Comparison of ENCODE assay signal across 26 cellular contexts in the genomic region with DNA sequence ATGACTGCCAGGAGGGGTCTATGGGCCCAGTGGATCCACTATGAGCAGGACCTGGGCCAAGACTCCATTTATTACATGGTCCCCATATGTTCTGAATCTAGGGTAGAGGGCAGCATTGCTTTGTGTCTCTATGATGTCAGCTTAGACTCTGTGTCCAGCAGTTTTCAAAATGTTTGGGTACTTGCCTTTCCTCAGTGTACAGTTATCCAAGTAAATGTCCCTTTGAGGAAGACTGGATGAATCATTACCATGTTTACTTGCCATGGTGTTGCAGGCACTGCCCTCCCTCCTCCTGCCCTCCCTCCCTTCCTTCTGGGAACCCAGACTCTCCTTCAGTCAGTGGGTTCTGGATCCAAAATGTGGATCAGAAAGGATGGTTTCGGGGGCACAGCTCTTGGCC.
DNase-seq lines count a peak whose midpoint lies in the region; ATAC-seq and TF ChIP-seq lines count a peak whose summit lies in the region.
"Had no signal": no experiment of that assay in that cellular context is flagged by ENCODE, and none has a peak within 500 bp of the region (broad histone marks: within the 10 kb centered on the region; RNA-seq: fewer than 3 reads in every experiment).

No MANE protein-coding gene starts in this region.

- H3K4me1 ChIP-seq in PC-3 (ENCODE audit: insufficient read depth, low read length) (no peaks in the 10 kb centered on the region), aorta (ENCODE audit: control insufficient read depth in 1 of 2, insufficient read depth in 2 of 2, low read length in 2 of 2) (no peaks in the 10 kb centered on the region)
- H3K4me1 ChIP-seq: Caco-2, SJCRH30 had no signal

- H3K27ac ChIP-seq in PC-3 (ENCODE audit: low read length) = no peak overlapping the region
- no peak overlapping the region for H3K27ac ChIP-seq in aorta (ENCODE audit: low read depth in 1 of 2, low read length in 2 of 2)
- H3K27ac ChIP-seq: C4-2B, HL-60, KMS-11, SJCRH30 had no signal

- TF ChIP-seq CTCF in PC-3 (conservative IDR thresholded peaks at IDR 0.05; ENCODE audit: low read depth, low read length) (no peak), progenitor cell of endocrine pancreas (IDR thresholded peaks at IDR 0.05; ENCODE audit: unreplicated experiment) (no peak)

- ATAC-seq in PC-3 (peak; percentile 43), aorta (ENCODE audit: low FRiP score) (peak; percentile 12), left colon (no peak), HG02642 (IDR thresholded peaks at IDR 0.05; ENCODE audit: poor library complexity, unreplicated experiment) (no peak)
- ATAC-seq: CD8-positive, alpha-beta T cell; Right ventricle myocardium inferior; SK-N-SH treated with all-trans-retinoic acid at 6 μM for 48 hours had no signal

- BruUV-seq in PC-3 (replicated peaks; lab: Mats Ljungman, UMichigan) = no TSS peak

- H3F3A ChIP-seq in PC-3 (ENCODE audit: low read length, unreplicated experiment) = no peaks in the 10 kb centered on the region

- intact Hi-C loops in PC-3 (cut with micrococcal nuclease) (no loop called here), aorta (cut with DNase I) (no loop called here), left colon (cut with DNase I, micrococcal nuclease) (no loop called here)

- no peak overlapping the region for H3K4me2 ChIP-seq in PC-3 (ENCODE audit: low read length)
- H3K4me2 ChIP-seq: KMS-11 had no signal

- H3K36me3 ChIP-seq in PC-3 (ENCODE audit: low read depth, low read length) (no peaks in the 10 kb centered on the region), aorta (ENCODE audit: control insufficient read depth in 1 of 2, insufficient read depth in 2 of 2, low read length in 1 of 2) (no peaks in the 10 kb centered on the region)
- H3K36me3 ChIP-seq: SJCRH30 had no signal

- H3K9ac ChIP-seq in PC-3 (ENCODE audit: low read length) = no peak overlapping the region
- H3K9ac ChIP-seq: KMS-11 had no signal

- H3K4me1 Mint-ChIP-seq in progenitor cell of endocrine pancreas (ENCODE audit: low read depth) = no peaks in the 10 kb centered on the region
- H3K4me1 Mint-ChIP-seq: B cell had no signal

- H2AFZ ChIP-seq in PC-3 (ENCODE audit: low read length) = no peak overlapping the region

- no peaks in the 10 kb centered on the region for H4K20me1 ChIP-seq in PC-3 (ENCODE audit: low read length)

- no peaks in the 10 kb centered on the region for H3K9me2 ChIP-seq in PC-3 (replicated peaks; ENCODE audit: low read length)

- 97% methylated on average over 1 of the region's 1 CpG; no CpG with 5 or more reads in 1 of the 2 donors for WGBS in aorta, 2 donors

- H3K27me3 Mint-ChIP-seq in progenitor cell of endocrine pancreas = no peaks in the 10 kb centered on the region

- H3K9me3 ChIP-seq in PC-3 (ENCODE audit: low read length) = no peaks in the 10 kb centered on the region
- H3K9me3 ChIP-seq in aorta (ENCODE audit: control insufficient read depth, low read length) = no peaks in the 10 kb centered on the region
- H3K9me3 ChIP-seq: Caco-2, SJCRH30 had no signal

- DNase-seq in AG20443 (ENCODE audit: low spot score) = peak; percentile 26
- DNase-seq in PC-3 = no peak
- peak; percentile 12 for DNase-seq in myocyte (ENCODE audit: low read depth)
- no peak for DNase-seq in aorta
- no peak for DNase-seq in progenitor cell of endocrine pancreas (ENCODE audit: low spot score, unreplicated experiment)
- no peak for DNase-seq in left colon
- DNase-seq: Caco-2; CD8-positive, alpha-beta T cell; NCI-H1092; NCI-H1417 treated with DMSO at 0.1 percent for 48 hours; NCI-H1694 treated with DMSO at 0.1 percent for 48 hours; NCI-H2081; NCI-H2171; NCI-H226; NCI-H510A; NCI-H69; SJCRH30 had no signal

- H3K4me3 Mint-ChIP-seq in progenitor cell of endocrine pancreas (ENCODE audit: low read depth) = no peak overlapping the region
- H3K4me3 Mint-ChIP-seq: B cell; CD8-positive, alpha-beta T cell; IgD-negative memory B cell had no signal

- H3K27ac Mint-ChIP-seq in progenitor cell of endocrine pancreas = no peak overlapping the region
- H3K27ac Mint-ChIP-seq: B cell; CD8-positive, alpha-beta T cell; IgD-negative memory B cell had no signal

- CTCF ChIA-PET in PC-3 (lab: Charles Lee) = no interaction called here

- no peaks in the 10 kb centered on the region for H3K27me3 ChIP-seq in PC-3 (ENCODE audit: low read length)
- no peaks in the 10 kb centered on the region for H3K27me3 ChIP-seq in aorta (ENCODE audit: control insufficient read depth in 1 of 2, insufficient read depth in 2 of 2, low read length in 1 of 2)
- H3K27me3 ChIP-seq: SJCRH30 had no signal

- no peaks in the 10 kb centered on the region for H3K36me3 Mint-ChIP-seq in progenitor cell of endocrine pancreas (ENCODE audit: insufficient read depth)
- H3K36me3 Mint-ChIP-seq: CD8-positive, alpha-beta T cell had no signal

- H3K9me3 Mint-ChIP-seq in progenitor cell of endocrine pancreas (ENCODE audit: low read depth) = no peaks in the 10 kb centered on the region
- H3K9me3 Mint-ChIP-seq: CD8-positive, alpha-beta T cell; IgD-negative memory B cell had no signal

- H3K79me2 ChIP-seq in PC-3 (ENCODE audit: low read length) = no peaks in the 10 kb centered on the region

- POLR2A ChIA-PET in PC-3 (lab: Charles Lee; ENCODE audit: unreplicated experiment) = no interaction called here

- no peak overlapping the region for H3K4me3 ChIP-seq in PC-3 (ENCODE audit: low read length)
- no peak overlapping the region for H3K4me3 ChIP-seq in aorta (ENCODE audit: low read length in 2 of 2)
- H3K4me3 ChIP-seq: GM12878, SJCRH30 had no signal

Comparison
In these comparisons a context has a peak if more than half of its experiments do, and no peak if none do; other contexts are left out.
1. DNase-seq: peak in AG20443 (single experiment) and myocyte (single experiment); none in PC-3 (single experiment), aorta (0 of 2), progenitor cell of endocrine pancreas (single experiment) and left colon (0 of 2).
2. ATAC-seq: peak in PC-3 (single experiment) and aorta (single experiment); none in left colon (single experiment) and HG02642 (single experiment).